Comparison of ENCODE assay signal across 28 cellular contexts in genomic region chr1:180939706-180940094, GRCh38.
"Had no signal": no experiment of that assay in that cellular context is flagged by ENCODE, and none has a peak within 500 bp of the region (broad histone marks: within the 10 kb centered on the region; RNA-seq: fewer than 3 reads in every experiment).

No MANE protein-coding gene starts in this region.

- H3K4me3 ChIP-seq: cardiac muscle cell, coronary artery, dorsolateral prefrontal cortex, gastroesophageal sphincter, psoas muscle, sigmoid colon, suprapubic skin, tibial artery had no signal

- H3K9me3 Mint-ChIP-seq: activated B cell treated with CpG ODN at 0.5 μM for 24 hours; activated CD8-positive, alpha-beta T cell treated with anti-CD3 and anti-CD28 coated beads for 36 hours; activated naive CD4-positive, alpha-beta T cell treated with anti-CD3 and anti-CD28 coated beads, Interleukin-2, amount 50 U/mL, for 24 hours; activated T-helper 2 cell treated with anti-CD3 and anti-CD28 coated beads, Interferon-gamma antibody, Interleukin-2, Interleukin-4, amounts not matched to agents 10 μg/mL and 5 μg/mL and 100 μg/mL, durations not matched to agents 14 hours and 24 hours and 36 hours; mesothelial cell of epicardium; nephron progenitor cell; T-helper 2 cell treated with Interferon-gamma antibody and Interleukin-4, amounts not matched to agents 5 μg/mL and 100 μg/mL, for 36 hours had no signal

- H3K36me3 ChIP-seq: cardiac muscle cell had no signal

- H3K27me3 ChIP-seq: cardiac muscle cell, dorsolateral prefrontal cortex, gastroesophageal sphincter, sigmoid colon, suprapubic skin, tibial artery had no signal

- H3K4me3 Mint-ChIP-seq: activated B cell treated with CpG ODN at 0.5 μM for 24 hours; activated CD8-positive, alpha-beta T cell treated with anti-CD3 and anti-CD28 coated beads for 36 hours; activated naive CD4-positive, alpha-beta T cell treated with anti-CD3 and anti-CD28 coated beads, Interleukin-2, amount 50 U/mL, for 24 hours; mesothelial cell of epicardium; naive B cell; nephron progenitor cell; T-helper 2 cell treated with Interferon-gamma antibody and Interleukin-4, amounts not matched to agents 5 μg/mL and 100 μg/mL, for 36 hours had no signal

- H3K27ac Mint-ChIP-seq: activated B cell treated with CpG ODN at 0.5 μM for 24 hours; activated CD8-positive, alpha-beta T cell treated with anti-CD3 and anti-CD28 coated beads for 36 hours; activated naive CD4-positive, alpha-beta T cell treated with anti-CD3 and anti-CD28 coated beads, Interleukin-2, amount 50 U/mL, for 24 hours; activated T-helper 2 cell treated with anti-CD3 and anti-CD28 coated beads, Interferon-gamma antibody, Interleukin-2, Interleukin-4, amounts not matched to agents 10 μg/mL and 5 μg/mL and 100 μg/mL, durations not matched to agents 14 hours and 24 hours and 36 hours; mesothelial cell of epicardium; nephron progenitor cell; T-helper 2 cell treated with Interferon-gamma antibody and Interleukin-4, amounts not matched to agents 5 μg/mL and 100 μg/mL, for 36 hours had no signal

- H3K4me1 Mint-ChIP-seq: mesothelial cell of epicardium had no signal

- ATAC-seq: activated CD8-positive, alpha-beta T cell treated with anti-CD3 and anti-CD28 coated beads for 36 hours; gastroesophageal sphincter; psoas muscle had no signal

- H3K36me3 Mint-ChIP-seq: naive B cell had no signal

- H3K27me3 Mint-ChIP-seq: activated B cell treated with CpG ODN at 0.5 μM for 24 hours; activated naive CD4-positive, alpha-beta T cell treated with anti-CD3 and anti-CD28 coated beads, Interleukin-2, amount 50 U/mL, for 24 hours had no signal

- FAIRE-seq: small intestine had no signal

- DNase-seq: activated B cell treated with CpG ODN at 0.5 μM for 24 hours; activated CD4-positive, alpha-beta T cell treated with anti-CD3 and anti-CD28 coated beads, Interleukin-2, amount 50 U/mL, for 1 hour; activated CD8-positive, alpha-beta T cell treated with anti-CD3 and anti-CD28 coated beads for 36 hours; activated T-cell treated with anti-CD3 and anti-CD28 coated beads, Interleukin-2, amount 50 U/mL, for 48 hours; effector memory CD4-positive, alpha-beta T cell; erythroblast; head of caudate nucleus; hippocampal formation; naive B cell; nephron progenitor cell; nucleus accumbens; psoas muscle; sigmoid colon; small intestine; stimulated activated CD4-positive, alpha-beta T cell treated with anti-CD3 and anti-CD28 coated beads, Interleukin-1b, Interleukin-23, amount 100 ng/mL, for 48 hours; stimulated activated CD4-positive, alpha-beta T cell treated with anti-CD3 and anti-CD28 coated beads, Interleukin-4, amount 100 ng/mL, for 4 hours; stimulated activated CD8-positive, alpha-beta memory T cell treated with anti-CD3 and anti-CD28 coated beads, Interleukin-4, amount 100 ng/mL, for 48 hours; stimulated activated naive CD4-positive, alpha-beta T cell; tibial artery had no signal
